In genomic region chr3:195860456-195860855, GRCh38 we compare ENCODE assay signal across 1 cellular context.
TF ChIP-seq lines count a peak whose summit lies in the region.

No MANE protein-coding gene starts in this region.

TF ChIP-seq in HepG2, 621 proteins besides CTCF, POLR2A, EP300 and RAD21:
- TF ChIP-seq, protein P1, sequence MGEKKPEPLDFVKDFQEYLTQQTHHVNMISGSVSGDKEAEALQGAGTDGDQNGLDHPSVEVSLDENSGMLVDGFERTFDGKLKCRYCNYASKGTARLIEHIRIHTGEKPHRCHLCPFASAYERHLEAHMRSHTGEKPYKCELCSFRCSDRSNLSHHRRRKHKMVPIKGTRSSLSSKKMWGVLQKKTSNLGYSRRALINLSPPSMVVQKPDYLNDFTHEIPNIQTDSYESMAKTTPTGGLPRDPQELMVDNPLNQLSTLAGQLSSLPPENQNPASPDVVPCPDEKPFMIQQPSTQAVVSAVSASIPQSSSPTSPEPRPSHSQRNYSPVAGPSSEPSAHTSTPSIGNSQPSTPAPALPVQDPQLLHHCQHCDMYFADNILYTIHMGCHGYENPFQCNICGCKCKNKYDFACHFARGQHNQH (CRISPR knock-in tag; IDR thresholded peaks at IDR 0.05), result peak; percentile 33; the same call in 1 of the 2 replicates
- TF ChIP-seq NFRKB (IDR thresholded peaks at IDR 0.05) (no peak), FOXP1 (IDR thresholded peaks at IDR 0.05) (no peak), FOXP1 (CRISPR knock-in tag; IDR thresholded peaks at IDR 0.05) (peak; percentile 17; the same call in 1 of the 2 replicates)
